ENCODE assay signal across 9 cellular contexts in the genomic region with DNA sequence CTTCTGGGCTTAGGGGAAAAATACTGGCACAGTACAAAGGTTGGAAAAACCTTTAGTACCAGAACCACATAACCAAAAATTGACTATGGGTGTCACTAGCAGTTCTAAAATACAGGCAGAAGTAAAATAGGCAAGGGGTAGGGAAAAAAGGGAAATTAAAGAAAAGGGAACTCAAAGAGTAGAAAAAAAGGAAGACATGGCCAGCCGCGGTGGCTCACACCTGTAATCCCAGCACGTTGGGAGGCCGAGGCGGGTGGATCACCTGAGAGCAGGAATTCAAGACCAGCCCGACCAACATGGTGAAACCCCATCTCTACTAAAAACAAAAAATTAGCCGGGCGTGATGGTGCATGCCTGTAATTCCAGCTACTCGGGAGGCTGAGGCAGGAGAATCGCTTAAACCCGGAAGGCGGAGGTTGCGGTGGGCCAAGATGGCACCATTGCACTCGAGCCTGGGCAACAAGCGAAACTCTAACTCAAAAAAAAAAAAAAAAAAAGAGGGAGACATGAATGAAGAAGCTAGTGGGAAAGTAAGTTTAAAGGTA. TPM values are rescaled to one million over a fixed set of nuclear protein-coding genes. Genes with fewer than 3 reads are reported as not detected.
DNase-seq lines count a peak whose midpoint lies in the region; ATAC-seq lines count a peak whose summit lies in the region.
"Not testable (repeated sequence)": the region's sequence is repeated elsewhere in the genome, so short reads cannot be mapped to it uniquely, and the experiment has no call there.
"Had no signal": no experiment of that assay in that cellular context is flagged by ENCODE, and none has a peak within 500 bp of the region (broad histone marks: within the 10 kb centered on the region; RNA-seq: fewer than 3 reads in every experiment).

No MANE protein-coding gene starts in this region.

- peak overlapping the region; percentile 81 to 88 for H3K4me3 Mint-ChIP-seq in activated T-cell treated with anti-CD3 and anti-CD28 coated beads, Interleukin-2, amount 50 U/mL, for 72 hours
- peak overlapping the region; percentile 19 for H3K4me3 Mint-ChIP-seq in dendritic cell treated with granulocyte-macrophage colony-stimulating factor and Interleukin-4, amounts not matched to agents 40 ng/mL and 50 ng/mL, for 4 days

- not testable (repeated sequence) for H3K9me3 Mint-ChIP-seq in activated T-cell treated with anti-CD3 and anti-CD28 coated beads, Interleukin-2, amount 50 U/mL, for 72 hours; dendritic cell treated with granulocyte-macrophage colony-stimulating factor and Interleukin-4, amounts not matched to agents 40 ng/mL and 50 ng/mL, for 4 days

- H3K27ac ChIP-seq in right cardiac atrium (ENCODE audit: low read length): not testable (repeated sequence)
- H3K27ac ChIP-seq in mucosa of rectum (ENCODE audit: low read depth in 2 of 2, low read length in 2 of 2) (peak overlapping the region; percentile 94 to 95), skeletal muscle tissue (ENCODE audit: low read depth, low read length) (peak overlapping the region; percentile 85)

- peak overlapping the region; percentile 47 to 93 for H3K9ac ChIP-seq in mucosa of rectum (ENCODE audit: low read depth in 1 of 2, low read length in 2 of 2)
- not testable (repeated sequence) for H3K9ac ChIP-seq in skeletal muscle tissue (ENCODE audit: low read depth in 1 of 3, low read length in 3 of 3)

- intact Hi-C loops in dendritic cell treated with granulocyte-macrophage colony-stimulating factor and Interleukin-4, amounts not matched to agents 40 ng/mL and 50 ng/mL, for 4 days (cut with micrococcal nuclease); right cardiac atrium (cut with DNase I): not testable (repeated sequence)

- ATAC-seq in activated T-cell treated with anti-CD3 and anti-CD28 coated beads, Interleukin-2, amount 50 U/mL, for 72 hours (replicated peaks in 1 of 2); right cardiac atrium: not testable (repeated sequence)

- DNase-seq in AML-193 (lab: John Stamatoyannopoulos, UW) (peak; percentile 37 to 41), OCI-M1 (lab: John Stamatoyannopoulos, UW) (peak; percentile 33)
- DNase-seq in HAP-1 (ENCODE audit: low spot score in 2 of 2); activated T-cell treated with anti-CD3 and anti-CD28 coated beads, Interleukin-2, amount 50 U/mL, for 72 hours; right cardiac atrium: not testable (repeated sequence)

- 73% methylated on average over 15 of the region's 15 CpGs for WGBS in right cardiac atrium

- in situ Hi-C loops in HAP-1 (cut with MboI; ENCODE audit: low sequenced_read_pairs): not testable (repeated sequence)

- not testable (repeated sequence) for H3K36me3 ChIP-seq in HAP-1 (replicated peaks); mucosa of rectum (ENCODE audit: control insufficient read depth in 2 of 2, insufficient read depth in 2 of 2, low read length in 2 of 2); skeletal muscle tissue (ENCODE audit: control insufficient read depth in 3 of 3, insufficient read depth in 3 of 3, low read length in 3 of 3)

- H3K27ac Mint-ChIP-seq in activated T-cell treated with anti-CD3 and anti-CD28 coated beads, Interleukin-2, amount 50 U/mL, for 72 hours: not testable (repeated sequence)
- peak overlapping the region; percentile 82 for H3K27ac Mint-ChIP-seq in dendritic cell treated with granulocyte-macrophage colony-stimulating factor and Interleukin-4, amounts not matched to agents 40 ng/mL and 50 ng/mL, for 4 days

- not testable (repeated sequence) for H3K9me3 ChIP-seq in HAP-1; right cardiac atrium (ENCODE audit: control insufficient read depth, low read length); mucosa of rectum (ENCODE audit: control insufficient read depth in 2 of 2, low read length in 2 of 2); skeletal muscle tissue (ENCODE audit: control insufficient read depth in 3 of 3, low read length in 3 of 3)

- not testable (repeated sequence) for H3K36me3 Mint-ChIP-seq in activated T-cell treated with anti-CD3 and anti-CD28 coated beads, Interleukin-2, amount 50 U/mL, for 72 hours (ENCODE audit: insufficient read depth in 2 of 2)
- H3K36me3 Mint-ChIP-seq in dendritic cell treated with granulocyte-macrophage colony-stimulating factor and Interleukin-4, amounts not matched to agents 40 ng/mL and 50 ng/mL, for 4 days (ENCODE audit: low read depth): peaks cover 12% of the 10 kb centered on the region

- peaks cover 60% of the 10 kb centered on the region for H3K4me1 Mint-ChIP-seq in activated T-cell treated with anti-CD3 and anti-CD28 coated beads, Interleukin-2, amount 50 U/mL, for 72 hours (ENCODE audit: low read depth)
- H3K4me1 Mint-ChIP-seq in dendritic cell treated with granulocyte-macrophage colony-stimulating factor and Interleukin-4, amounts not matched to agents 40 ng/mL and 50 ng/mL, for 4 days (ENCODE audit: low read depth): peaks cover 52% of the 10 kb centered on the region

- H3K27me3 Mint-ChIP-seq in activated T-cell treated with anti-CD3 and anti-CD28 coated beads, Interleukin-2, amount 50 U/mL, for 72 hours (ENCODE audit: low read depth); dendritic cell treated with granulocyte-macrophage colony-stimulating factor and Interleukin-4, amounts not matched to agents 40 ng/mL and 50 ng/mL, for 4 days: not testable (repeated sequence)

- not testable (repeated sequence) for H3K27me3 ChIP-seq in HAP-1 (ENCODE audit: low read depth); right cardiac atrium (ENCODE audit: control insufficient read depth, insufficient read depth); mucosa of rectum (ENCODE audit: control insufficient read depth in 2 of 2, insufficient read depth in 2 of 2, low read length in 2 of 2)
- peaks cover 8 to 23% (median 9%) of the 10 kb centered on the region in 3 donors for H3K27me3 ChIP-seq in skeletal muscle tissue (ENCODE audit: control insufficient read depth in 3 of 3, insufficient read depth in 3 of 3, low read length in 3 of 3)

- H3K4me1 ChIP-seq in HAP-1 (peaks cover 31% of the 10 kb centered on the region), mucosa of rectum (ENCODE audit: control insufficient read depth in 2 of 2, insufficient read depth in 2 of 2, low read length in 2 of 2) (peaks cover 21 to 45% of the 10 kb centered on the region in 2 donors), skeletal muscle tissue (ENCODE audit: control insufficient read depth in 3 of 3, insufficient read depth in 3 of 3, low read length in 3 of 3) (peaks cover 7 to 25% (median 14%) of the 10 kb centered on the region in 3 donors)
- not testable (repeated sequence) for H3K4me1 ChIP-seq in right cardiac atrium (ENCODE audit: control insufficient read depth, insufficient read depth, low read length)

- H3K4me3 ChIP-seq in HAP-1: peak overlapping the region; percentile 58
- peak overlapping the region; percentile 71 for H3K4me3 ChIP-seq in right cardiac atrium (ENCODE audit: low read length)
- peak overlapping the region; percentile 81 to 97 for H3K4me3 ChIP-seq in mucosa of rectum (ENCODE audit: low read length in 2 of 2)
- H3K4me3 ChIP-seq in skeletal muscle tissue (ENCODE audit: low read length in 3 of 3): not testable (repeated sequence)

RNA-seq across cellular contexts. Expression of a gene that starts 1.8 kb away (rescaled TPM):
- total RNA-seq in activated T-cell treated with anti-CD3 and anti-CD28 coated beads, Interleukin-2, amount 50 U/mL, for 72 hours: 10 to 100 TPM; 38.2 to 38.8 TPM
- total RNA-seq in right cardiac atrium (10 to 100 TPM; 18.8 to 27.2 (median 25.3) TPM), skeletal muscle tissue (10.4 TPM)
- polyA plus RNA-seq in right cardiac atrium: 12.6 TPM

RNA-seq across cellular contexts. Expression of a gene that starts 19.6 kb away (rescaled TPM):
- 10 to 100 TPM; 46.3 to 78.0 TPM for total RNA-seq in activated T-cell treated with anti-CD3 and anti-CD28 coated beads, Interleukin-2, amount 50 U/mL, for 72 hours
- total RNA-seq in right cardiac atrium: 10 to 100 TPM; 23.5 to 46.8 (median 35.8) TPM
- 63.6 TPM for polyA plus RNA-seq in right cardiac atrium
- total RNA-seq in skeletal muscle tissue: 27.7 TPM
- total RNA-seq: H4 had no signal

RNA-seq across cellular contexts. Expression of a gene that starts 26.6 kb away (rescaled TPM):
- 10 to 100 TPM; 52.3 to 57.5 TPM for total RNA-seq in activated T-cell treated with anti-CD3 and anti-CD28 coated beads, Interleukin-2, amount 50 U/mL, for 72 hours
- total RNA-seq in right cardiac atrium (10 to 100 TPM; 34.5 to 41.4 (median 40.7) TPM), skeletal muscle tissue (66.3 TPM)
- polyA plus RNA-seq in right cardiac atrium: 32.8 TPM

RNA-seq across cellular contexts. Expression of a gene that starts 50.5 kb away (rescaled TPM):
- total RNA-seq in activated T-cell treated with anti-CD3 and anti-CD28 coated beads, Interleukin-2, amount 50 U/mL, for 72 hours: 100 to 1,000 TPM; 192 to 198 TPM
- total RNA-seq in right cardiac atrium (1 to 10 TPM; 2.7 to 5.0 (median 4.7) TPM), skeletal muscle tissue (4.2 TPM)
- polyA plus RNA-seq in right cardiac atrium: 1.5 TPM
